In the genomic region with DNA sequence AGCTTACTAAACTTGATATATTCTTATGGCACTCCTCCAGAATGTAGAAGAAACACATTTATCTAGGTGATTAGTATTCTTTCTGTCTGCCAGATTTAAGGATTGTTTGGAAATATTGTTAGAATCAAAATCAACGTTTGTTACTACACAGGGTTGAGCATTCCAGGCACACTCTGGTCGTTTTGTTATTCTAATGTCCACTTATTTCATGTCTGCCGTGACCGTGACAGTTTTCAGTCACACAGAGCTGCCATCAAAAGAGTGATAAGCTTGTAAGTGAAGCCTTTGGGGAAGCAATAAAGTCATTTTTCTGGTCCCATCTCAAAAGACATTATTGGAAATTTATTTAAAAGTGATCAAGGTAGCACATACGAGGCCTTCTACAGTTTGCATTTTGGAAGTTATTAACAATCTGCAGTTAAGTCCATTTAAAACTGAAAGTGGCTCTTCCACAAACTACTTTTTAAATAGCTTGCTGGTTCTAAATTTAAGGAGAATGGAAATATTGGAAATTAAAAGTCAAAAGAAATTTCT, we compare ENCODE assay signal across 1 cellular context.
TF ChIP-seq lines count a peak whose summit lies in the region.

No MANE protein-coding gene starts in this region.

TF ChIP-seq in HepG2, 621 proteins besides CTCF, POLR2A, EP300 and RAD21 (continued from another document):
- TF ChIP-seq, protein P1, sequence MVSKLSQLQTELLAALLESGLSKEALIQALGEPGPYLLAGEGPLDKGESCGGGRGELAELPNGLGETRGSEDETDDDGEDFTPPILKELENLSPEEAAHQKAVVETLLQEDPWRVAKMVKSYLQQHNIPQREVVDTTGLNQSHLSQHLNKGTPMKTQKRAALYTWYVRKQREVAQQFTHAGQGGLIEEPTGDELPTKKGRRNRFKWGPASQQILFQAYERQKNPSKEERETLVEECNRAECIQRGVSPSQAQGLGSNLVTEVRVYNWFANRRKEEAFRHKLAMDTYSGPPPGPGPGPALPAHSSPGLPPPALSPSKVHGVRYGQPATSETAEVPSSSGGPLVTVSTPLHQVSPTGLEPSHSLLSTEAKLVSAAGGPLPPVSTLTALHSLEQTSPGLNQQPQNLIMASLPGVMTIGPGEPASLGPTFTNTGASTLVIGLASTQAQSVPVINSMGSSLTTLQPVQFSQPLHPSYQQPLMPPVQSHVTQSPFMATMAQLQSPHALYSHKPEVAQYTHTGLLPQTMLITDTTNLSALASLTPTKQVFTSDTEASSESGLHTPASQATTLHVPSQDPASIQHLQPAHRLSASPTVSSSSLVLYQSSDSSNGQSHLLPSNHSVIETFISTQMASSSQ (IDR thresholded peaks at IDR 0.05; ENCODE audit: low read depth): 0 out of 2 replicates have a peak, but pooled peaks have one; percentile 5
- TF ChIP-seq, protein P1 (CRISPR knock-in tag; IDR thresholded peaks at IDR 0.05; ENCODE audit: borderline replicate concordance): no peak
TF ChIP-seq in HepG2: peak in this region for 1.
